ENCODE assay signal across 11 cellular contexts in genomic region chr5:110371725-110372041, GRCh38.
A peak's percentile ranks its signal among the peaks of the same experiment; 100 is the strongest.
DNase-seq lines count a peak whose midpoint lies in the region; ATAC-seq lines count a peak whose summit lies in the region.
"Had no signal": no experiment of that assay in that cellular context is flagged by ENCODE, and none has a peak within 500 bp of the region (broad histone marks: within the 10 kb centered on the region; RNA-seq: fewer than 3 reads in every experiment).

No MANE protein-coding gene starts in this region.

- H3K9me3 ChIP-seq in aorta (ENCODE audit: control insufficient read depth, low read length) = no peaks in the 10 kb centered on the region

- H3K27me3 ChIP-seq in aorta (ENCODE audit: control insufficient read depth in 1 of 2, insufficient read depth in 2 of 2, low read length in 1 of 2) = no peaks in the 10 kb centered on the region

- WGBS in aorta, 2 donors = 90 to 92% methylated on average over 3 of the region's 3 CpGs

- no peak overlapping the region for H3K27ac ChIP-seq in aorta (ENCODE audit: low read depth in 1 of 2, low read length in 2 of 2)

- intact Hi-C loops in aorta (cut with DNase I) = no loop called here

- ATAC-seq in GM18502 (IDR thresholded peaks at IDR 0.05; ENCODE audit: poor library complexity, unreplicated experiment) (peak; percentile 96), GM21447 (IDR thresholded peaks at IDR 0.05; ENCODE audit: unreplicated experiment) (peak; percentile 89), HG03135 (IDR thresholded peaks at IDR 0.05; ENCODE audit: unreplicated experiment) (peak; percentile 94), aorta (ENCODE audit: low FRiP score) (no peak)

- DNase-seq in OCI-M1 (lab: John Stamatoyannopoulos, UW) = peak; percentile 91
- DNase-seq in stimulated activated CD4-positive, alpha-beta T cell treated with anti-CD3 and anti-CD28 coated beads, Interleukin-12 subunit alpha, Interleukin-12 subunit beta, amount 100 ng/mL, for 4 hours = no peak
- no peak for DNase-seq in NCI-H82 (lab: John Stamatoyannopoulos, UW)
- DNase-seq in aorta = no peak
- DNase-seq in AG08395 (ENCODE audit: low spot score) = no peak
- DNase-seq: activated CD4-positive, alpha-beta memory T cell treated with anti-CD3 and anti-CD28 coated beads for 36 hours; amygdala; CD4-positive, CD25-positive, alpha-beta regulatory T cell had no signal

- H3K36me3 ChIP-seq in aorta (ENCODE audit: control insufficient read depth in 1 of 2, insufficient read depth in 2 of 2, low read length in 1 of 2) = no peaks in the 10 kb centered on the region

- H3K4me1 ChIP-seq in aorta (ENCODE audit: control insufficient read depth in 1 of 2, insufficient read depth in 2 of 2, low read length in 2 of 2) = no peaks in the 10 kb centered on the region

- H3K4me3 ChIP-seq in aorta (ENCODE audit: low read length in 2 of 2) = no peak overlapping the region
